20 cellular contexts compared by ENCODE assay signal in genomic region chr18:3712485-3712884, GRCh38.
DNase-seq lines count a peak whose midpoint lies in the region; ATAC-seq and TF ChIP-seq lines count a peak whose summit lies in the region.
"Had no signal": no experiment of that assay in that cellular context is flagged by ENCODE, and none has a peak within 500 bp of the region (broad histone marks: within the 10 kb centered on the region; RNA-seq: fewer than 3 reads in every experiment).

No MANE protein-coding gene starts in this region.

- H3K4me1 ChIP-seq in Panc1 (ENCODE audit: control insufficient read depth, insufficient read depth, low read length) (peaks cover 47% of the 10 kb centered on the region), smooth muscle cell (ENCODE audit: low read depth) (peaks cover 19% of the 10 kb centered on the region)

- H4K20me1 ChIP-seq in smooth muscle cell (ENCODE audit: low read depth) = no peaks in the 10 kb centered on the region

- no peaks in the 10 kb centered on the region for H3K9me3 Mint-ChIP-seq in Calu3 (ENCODE audit: low read depth, unreplicated experiment)

- DNase-seq in Calu3 (no peak), Panc1 (ENCODE audit: low read depth, low spot score) (no peak), dorsolateral prefrontal cortex (no peak), smooth muscle cell (lab: John Stamatoyannopoulos, UW; ENCODE audit: unreplicated experiment) (no peak), NOMO-1 (lab: John Stamatoyannopoulos, UW; ENCODE audit: unreplicated experiment in 2 of 2) (no peak), AML-193 (lab: John Stamatoyannopoulos, UW) (no peak)
- no peak for DNase-seq in stimulated activated naive CD8-positive, alpha-beta T cell treated with anti-CD3 and anti-CD28 coated beads, Interleukin-15, Interleukin-2, amounts not matched to agents 100 U/mL and 50 U/mL, for 24 hours
- DNase-seq: C1 segment of cervical spinal cord; DMS 273 treated with DMSO at 0.1 percent for 48 hours; IMR-90; Karpas-422; NCI-H1092; NCI-H2081; NCI-H748 treated with DMSO at 0.1 percent for 48 hours; NK-92 treated with Interleukin-12 subunit alpha and Interleukin-12 subunit beta, amount 100 ng/mL, for 24 hours; RPMI8226; SIG-M5 had no signal

- WGBS in smooth muscle cell (ENCODE audit: low lambda C conversion rate) = 63% methylated on average over 5 of the region's 5 CpGs

- peak overlapping the region; percentile 72 for H3K4me2 ChIP-seq in smooth muscle cell

- H3K36me3 ChIP-seq in Panc1 (ENCODE audit: control insufficient read depth, insufficient read depth, low read length) (no peaks in the 10 kb centered on the region), smooth muscle cell (ENCODE audit: low read depth) (no peaks in the 10 kb centered on the region)
- H3K36me3 ChIP-seq: HAP-1 had no signal

- H3K27me3 ChIP-seq in Panc1 (ENCODE audit: control insufficient read depth, insufficient read depth, low read length) (no peaks in the 10 kb centered on the region), dorsolateral prefrontal cortex (no peaks in the 10 kb centered on the region), smooth muscle cell (ENCODE audit: low read depth) (no peaks in the 10 kb centered on the region)

- H3K4me3 Mint-ChIP-seq in Calu3 (ENCODE audit: low read depth, unreplicated experiment) = no peak overlapping the region

- H3K9me3 ChIP-seq in Panc1 (ENCODE audit: control insufficient read depth, insufficient read depth, low read depth, low read length) (no peaks in the 10 kb centered on the region), smooth muscle cell (replicated peaks; ENCODE audit: low read depth) (no peaks in the 10 kb centered on the region)
- H3K9me3 ChIP-seq: HAP-1 had no signal

- no peak for ATAC-seq in Panc1
- ATAC-seq in stimulated activated naive CD8-positive, alpha-beta T cell treated with anti-CD3 and anti-CD28 coated beads, Interleukin-15, Interleukin-2, amounts not matched to agents 100 U/mL and 50 U/mL, for 24 hours = no peak
- ATAC-seq: SK-N-SH treated with all-trans-retinoic acid at 6 μM for 48 hours had no signal

- H3K4me1 Mint-ChIP-seq in Calu3 (ENCODE audit: low read depth, unreplicated experiment) = peaks cover 53% of the 10 kb centered on the region

- in situ Hi-C loops in Panc1 (cut with HindIII; ENCODE audit: low pct_unique_long_range_greater_than_20kb, low sequenced_read_pairs) = no loop called here

- H3F3A ChIP-seq in smooth muscle cell (ENCODE audit: low read depth) = peaks cover 21% of the 10 kb centered on the region

- POLR2A ChIA-PET in Panc1 (lab: Charles Lee) = no interaction called here

- peak overlapping the region; percentile 84 for H2AFZ ChIP-seq in smooth muscle cell (ENCODE audit: low read depth)

- H3K9ac ChIP-seq in smooth muscle cell (ENCODE audit: low read depth) = peak overlapping the region; percentile 40

- H3K27ac Mint-ChIP-seq in Calu3 (ENCODE audit: unreplicated experiment) = peak overlapping the region; percentile 48

- H3K4me3 ChIP-seq in Panc1 (ENCODE audit: low read depth in 2 of 2, low read length in 2 of 2) = no peak overlapping the region
- no peak overlapping the region for H3K4me3 ChIP-seq in dorsolateral prefrontal cortex
- H3K4me3 ChIP-seq in smooth muscle cell = no peak overlapping the region
- H3K4me3 ChIP-seq: HAP-1 had no signal

- intact Hi-C loops in Calu3 (cut with micrococcal nuclease; ENCODE audit: unreplicated experiment) = no loop called here
- intact Hi-C loops in Panc1 (cut with micrococcal nuclease; ENCODE audit: unreplicated experiment) = no loop called here
- intact Hi-C loops in dorsolateral prefrontal cortex (cut with DNase I) = loop anchor here in 1 of 2 donors (10.0 kb wide), 1 partner anchor 62 kb away; no protein-coding TSS in a partner anchor

- BruUV-seq in Calu3 (replicated peaks; lab: Mats Ljungman, UMichigan) = no TSS peak
- no TSS peak for BruUV-seq in Panc1 (replicated peaks; lab: Mats Ljungman, UMichigan)

- H3K27me3 Mint-ChIP-seq in Calu3 (ENCODE audit: unreplicated experiment) = no peaks in the 10 kb centered on the region

- no peaks in the 10 kb centered on the region for H3K79me2 ChIP-seq in smooth muscle cell (ENCODE audit: low read depth)

- CTCF ChIA-PET in Calu3 (lab: Charles Lee) (no interaction called here), Panc1 (lab: Charles Lee) (no interaction called here)

- H3K27ac ChIP-seq in Panc1 (ENCODE audit: low read length) (peak overlapping the region; percentile 40; the same call in 1 of the 2 replicates), dorsolateral prefrontal cortex (peak overlapping the region in 38 of 59 donors; percentile 6 to 89 (median 45)), smooth muscle cell (ENCODE audit: low read depth) (peak overlapping the region; percentile 71)
- H3K27ac ChIP-seq: HL-60 had no signal

- TF ChIP-seq CTCF in Calu3 (IDR thresholded peaks at IDR 0.05; ENCODE audit: unreplicated experiment) (no peak), Panc1 (IDR thresholded peaks at IDR 0.05) (no peak), dorsolateral prefrontal cortex (IDR thresholded peaks at IDR 0.05 in 54 of 56, conservative IDR thresholded peaks at IDR 0.05 in 2 of 56; ENCODE audit: low read depth in 1 of 56, partially characterized antibody in 56 of 56) (no peak), smooth muscle cell (IDR thresholded peaks at IDR 0.05; ENCODE audit: borderline replicate concordance, insufficient read depth, poor library complexity, severe bottlenecking) (no peak)

- peaks cover 6% of the 10 kb centered on the region for H3K36me3 Mint-ChIP-seq in Calu3 (ENCODE audit: insufficient read depth, unreplicated experiment)
